9 cellular contexts compared by ENCODE assay signal in the genomic region with DNA sequence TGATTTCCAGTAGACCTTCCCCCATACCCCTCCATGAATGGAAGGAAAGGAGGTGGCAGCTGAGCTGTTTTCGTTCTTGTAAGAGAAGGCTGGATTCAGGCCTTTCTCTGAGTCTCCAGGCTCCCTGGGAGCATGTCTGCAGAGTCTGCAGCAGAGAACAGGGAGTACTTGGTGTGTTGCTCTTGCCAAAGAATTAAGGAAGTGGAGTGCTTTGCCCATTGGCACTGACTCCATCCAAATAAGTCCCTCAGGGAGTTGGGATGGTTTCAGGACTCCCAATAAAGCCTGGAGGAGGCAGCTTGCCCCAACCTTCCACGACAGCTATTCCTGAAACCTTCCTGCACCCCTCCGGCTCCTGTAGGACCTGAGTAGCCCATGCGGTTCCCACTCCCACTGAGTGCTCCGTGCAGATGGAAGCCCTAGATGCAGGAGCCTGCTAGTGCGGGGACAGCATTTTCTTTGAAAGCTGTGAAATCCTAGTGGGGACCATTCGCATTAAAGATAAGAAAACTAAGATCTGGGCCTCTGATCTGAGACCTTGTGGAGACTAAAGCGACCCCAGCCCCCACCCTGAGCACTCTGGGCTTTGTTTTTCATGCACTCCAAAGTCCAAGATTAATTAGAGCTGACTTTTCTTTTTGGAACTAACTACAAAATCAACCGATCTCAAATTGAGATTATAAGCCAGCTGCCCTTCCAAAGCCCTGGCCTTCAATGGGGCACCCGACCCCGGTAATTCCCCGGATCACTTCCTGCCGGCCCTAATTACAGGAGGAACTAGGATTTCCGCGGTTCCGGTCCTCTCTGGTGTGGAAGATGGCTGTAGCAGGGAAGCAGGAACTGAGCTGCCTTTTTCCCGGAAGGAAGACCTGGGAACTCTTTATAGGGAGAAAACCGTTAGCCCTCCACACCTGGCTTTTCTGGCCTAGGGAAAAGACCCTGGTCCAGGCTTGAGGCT.
DNase-seq lines count a peak whose midpoint lies in the region; ATAC-seq and TF ChIP-seq lines count a peak whose summit lies in the region.
"Had no signal": no experiment of that assay in that cellular context is flagged by ENCODE, and none has a peak within 500 bp of the region (broad histone marks: within the 10 kb centered on the region; RNA-seq: fewer than 3 reads in every experiment).

No MANE protein-coding gene starts in this region.

- no peaks in the 10 kb centered on the region for H3K4me1 Mint-ChIP-seq in activated T-helper 17 cell treated with anti-CD3 and anti-CD28 coated beads, Interleukin-2, amount 50 U/mL, for 72 hours
- H3K4me1 Mint-ChIP-seq: stimulated activated naive CD8-positive, alpha-beta T cell treated with anti-CD3 and anti-CD28 coated beads, Interleukin-15, amount 100 ng/mL, for 72 hours had no signal

- DNase-seq in astrocyte of the hippocampus (ENCODE audit: low read depth, low spot score) (peak; percentile 19), fibroblast of the conjunctiva (ENCODE audit: low read depth) (peak; percentile 32), omental fat pad (ENCODE audit: low spot score) (no peak), ureter (ENCODE audit: low spot score) (peak; percentile 73), D341Med (ENCODE audit: low spot score) (no peak)
- DNase-seq: activated CD4-positive, CD25-positive, alpha-beta regulatory T cell; stimulated activated naive CD8-positive, alpha-beta T cell treated with anti-CD3 and anti-CD28 coated beads, Interleukin-15, amount 100 ng/mL, for 72 hours had no signal

- no peak for TF ChIP-seq CTCF in omental fat pad (IDR thresholded peaks at IDR 0.05)

- no peaks in the 10 kb centered on the region for H3K36me3 Mint-ChIP-seq in activated T-helper 17 cell treated with anti-CD3 and anti-CD28 coated beads, Interleukin-2, amount 50 U/mL, for 72 hours (ENCODE audit: low read depth)

- no peak overlapping the region for H3K4me3 Mint-ChIP-seq in activated T-helper 17 cell treated with anti-CD3 and anti-CD28 coated beads, Interleukin-2, amount 50 U/mL, for 72 hours
- H3K4me3 Mint-ChIP-seq: stimulated activated naive CD8-positive, alpha-beta T cell treated with anti-CD3 and anti-CD28 coated beads, Interleukin-15, amount 100 ng/mL, for 72 hours had no signal

- peaks cover 7% of the 10 kb centered on the region for H3K27me3 Mint-ChIP-seq in activated T-helper 17 cell treated with anti-CD3 and anti-CD28 coated beads, Interleukin-2, amount 50 U/mL, for 72 hours
- H3K27me3 Mint-ChIP-seq: stimulated activated naive CD8-positive, alpha-beta T cell treated with anti-CD3 and anti-CD28 coated beads, Interleukin-15, amount 100 ng/mL, for 72 hours had no signal

- no peaks in the 10 kb centered on the region for H3K9me3 Mint-ChIP-seq in activated T-helper 17 cell treated with anti-CD3 and anti-CD28 coated beads, Interleukin-2, amount 50 U/mL, for 72 hours
- H3K9me3 Mint-ChIP-seq: stimulated activated naive CD8-positive, alpha-beta T cell treated with anti-CD3 and anti-CD28 coated beads, Interleukin-15, amount 100 ng/mL, for 72 hours had no signal

- peak; percentile 38 for ATAC-seq in omental fat pad (ENCODE audit: low FRiP score)
- ATAC-seq in HG03025 (IDR thresholded peaks at IDR 0.05; ENCODE audit: low FRiP score, unreplicated experiment) = no peak
- no peak for ATAC-seq in activated T-helper 17 cell treated with anti-CD3 and anti-CD28 coated beads, Interleukin-2, amount 50 U/mL, for 72 hours (replicated peaks)
- ATAC-seq: stimulated activated naive CD8-positive, alpha-beta T cell treated with anti-CD3 and anti-CD28 coated beads, Interleukin-15, amount 100 ng/mL, for 72 hours had no signal

- no peak overlapping the region for H3K27ac Mint-ChIP-seq in activated T-helper 17 cell treated with anti-CD3 and anti-CD28 coated beads, Interleukin-2, amount 50 U/mL, for 72 hours
- H3K27ac Mint-ChIP-seq: stimulated activated naive CD8-positive, alpha-beta T cell treated with anti-CD3 and anti-CD28 coated beads, Interleukin-15, amount 100 ng/mL, for 72 hours had no signal

Comparison
In these comparisons a context has a peak if more than half of its experiments do, and no peak if none do; other contexts are left out.
1. DNase-seq: peak in astrocyte of the hippocampus (single experiment), fibroblast of the conjunctiva (single experiment) and ureter (single experiment); none in omental fat pad (single experiment) and D341Med (single experiment).